In genomic region chr2:84919885-84920580, GRCh38 we compare ENCODE assay signal across 8 cellular contexts. TPM values are rescaled to one million over a fixed set of nuclear protein-coding genes. Genes with fewer than 3 reads are reported as not detected.
A peak's percentile ranks its signal among the peaks of the same experiment; 100 is the strongest.
DNase-seq lines count a peak whose midpoint lies in the region; ATAC-seq and TF ChIP-seq lines count a peak whose summit lies in the region.

No MANE protein-coding gene starts in this region.

- H3K27ac Mint-ChIP-seq in activated T-cell treated with anti-CD3 and anti-CD28 coated beads, Interleukin-2, amount 50 U/mL, for 72 hours: peak overlapping the region; percentile 95

- H3K9me3 Mint-ChIP-seq in activated T-cell treated with anti-CD3 and anti-CD28 coated beads, Interleukin-2, amount 50 U/mL, for 72 hours: peaks cover 0 to 2% of the 10 kb centered on the region in 2 donors

- H3K4me1 ChIP-seq in HUES6 (ENCODE audit: control insufficient read depth, insufficient read depth, low read length) (peaks cover 12% of the 10 kb centered on the region; the same call in 1 of the 2 replicates), gastrocnemius medialis (peaks cover 6 to 7% of the 10 kb centered on the region in 2 donors)

- intact Hi-C loops in gastrocnemius medialis (cut with DNase I; ENCODE audit: low total_unique reads): no loop called here

- H3K4me1 Mint-ChIP-seq in activated T-cell treated with anti-CD3 and anti-CD28 coated beads, Interleukin-2, amount 50 U/mL, for 72 hours (ENCODE audit: low read depth): peaks cover 60% of the 10 kb centered on the region

- TF ChIP-seq CTCF in gastrocnemius medialis (IDR thresholded peaks at IDR 0.05 in 4 of 5, conservative IDR thresholded peaks at IDR 0.05 in 1 of 5) (no peak), GM13977 (IDR thresholded peaks at IDR 0.05; ENCODE audit: extremely low read depth, insufficient read depth, missing control alignments) (no peak)

- no peak overlapping the region for H3K9ac ChIP-seq in HUES6 (ENCODE audit: low read length)

- no peaks in the 10 kb centered on the region for H3K27me3 Mint-ChIP-seq in activated T-cell treated with anti-CD3 and anti-CD28 coated beads, Interleukin-2, amount 50 U/mL, for 72 hours (ENCODE audit: low read depth)

- H3K36me3 ChIP-seq in HUES6 (ENCODE audit: control insufficient read depth, insufficient read depth, low read length) (no peaks in the 10 kb centered on the region), gastrocnemius medialis (no peaks in the 10 kb centered on the region)

- H3K4me3 ChIP-seq in GM08714 (ENCODE audit: low read length) (peak overlapping the region; percentile 23; the same call in 1 of the 2 replicates), HUES6 (ENCODE audit: low read depth, low read length) (no peak overlapping the region), gastrocnemius medialis (peak overlapping the region in 1 of 4 donors; percentile 3)

- H3K9me3 ChIP-seq in HUES6 (ENCODE audit: control insufficient read depth, insufficient read depth, low read depth, low read length): no peaks in the 10 kb centered on the region
- no peaks in the 10 kb centered on the region for H3K9me3 ChIP-seq in gastrocnemius medialis

- peaks cover 0 to 2% of the 10 kb centered on the region in 2 donors for H3K36me3 Mint-ChIP-seq in activated T-cell treated with anti-CD3 and anti-CD28 coated beads, Interleukin-2, amount 50 U/mL, for 72 hours (ENCODE audit: insufficient read depth in 2 of 2)

- H3K27ac ChIP-seq in HUES6 (ENCODE audit: low read depth, low read length) (peak overlapping the region; percentile 17; the same call in 1 of the 2 replicates), gastrocnemius medialis (peak overlapping the region; percentile 63 to 82 (median 79))

- in situ Hi-C loops in gastrocnemius medialis (cut with MboI; ENCODE audit: low sequenced_read_pairs in 4 of 4): loop anchor here in 1 of 4 donors (25.0 kb wide), 1 partner anchor 342 kb away; no protein-coding TSS in a partner anchor
- in situ Hi-C loops in GM13977 (cut with MboI; ENCODE audit: low pct_unique_long_range_greater_than_20kb, low sequenced_read_pairs, unreplicated experiment): loop anchor here (25.0 kb wide), 1 partner anchor 367 kb away; no protein-coding TSS in a partner anchor

- peak; percentile 10 to 21 for TF ChIP-seq POLR2A in gastrocnemius medialis (IDR thresholded peaks at IDR 0.05)

- ATAC-seq in GM21529 (IDR thresholded peaks at IDR 0.05; ENCODE audit: unreplicated experiment): peak; percentile 51
- peak; percentile 79 to 83 for ATAC-seq in activated T-cell treated with anti-CD3 and anti-CD28 coated beads, Interleukin-2, amount 50 U/mL, for 72 hours (replicated peaks in 1 of 2)
- peak; percentile 86 to 94 for ATAC-seq in gastrocnemius medialis

- H3K27me3 ChIP-seq in HUES6 (ENCODE audit: control insufficient read depth, insufficient read depth, low read length) (no peaks in the 10 kb centered on the region), gastrocnemius medialis (no peaks in the 10 kb centered on the region)

- H3K4me3 Mint-ChIP-seq in activated T-cell treated with anti-CD3 and anti-CD28 coated beads, Interleukin-2, amount 50 U/mL, for 72 hours: peak overlapping the region; percentile 36 to 79

- DNase-seq in activated T-cell treated with anti-CD3 and anti-CD28 coated beads, Interleukin-2, amount 50 U/mL, for 72 hours: peak; percentile 71 to 80
- DNase-seq in glomerular endothelial cell (ENCODE audit: extremely low read depth, low read depth, low spot score): peak; percentile 93
- peak in 1 of 2 donors; percentile 51 for DNase-seq in gastrocnemius medialis
- DNase-seq in NCI-H524 treated with DMSO at 0.1 percent for 48 hours (lab: John Stamatoyannopoulos, UW): no peak
- no peak for DNase-seq in GM13977 (ENCODE audit: low spot score)

RNA-seq across cellular contexts. Expression of gene TMSB10, which starts 14.6 kb away (rescaled TPM):
- 1,000 to 10,000 TPM in 1 of 2 donors, 100 to 1,000 TPM in 1; 884 to 1,078 TPM for total RNA-seq in activated T-cell treated with anti-CD3 and anti-CD28 coated beads, Interleukin-2, amount 50 U/mL, for 72 hours
- total RNA-seq in glomerular endothelial cell: 8,984 and 9,445 TPM in 2 replicates
- total RNA-seq in gastrocnemius medialis: 100 to 1,000 TPM; 329 to 954 (median 486) TPM

RNA-seq across cellular contexts. Expression of gene TRABD2A, which starts 39.1 kb away (rescaled TPM):
- total RNA-seq in activated T-cell treated with anti-CD3 and anti-CD28 coated beads, Interleukin-2, amount 50 U/mL, for 72 hours: 10 to 100 TPM; 35.1 to 39.4 TPM
- total RNA-seq in glomerular endothelial cell (1.3 and 4.5 TPM in 2 replicates), gastrocnemius medialis (under 1 TPM; 0.27 to 0.97 (median 0.64) TPM)

RNA-seq across cellular contexts. Expression of gene KCMF1, which starts 50.9 kb away (rescaled TPM):
- 100 to 1,000 TPM; 115 to 139 TPM for total RNA-seq in activated T-cell treated with anti-CD3 and anti-CD28 coated beads, Interleukin-2, amount 50 U/mL, for 72 hours
- total RNA-seq in glomerular endothelial cell: 44.8 and 54.3 TPM in 2 replicates
- total RNA-seq in gastrocnemius medialis: 100 to 1,000 TPM; 158 to 178 (median 165) TPM

Comparison
In these comparisons a context has a peak if more than half of its experiments do, and no peak if none do; other contexts are left out.
1. DNase-seq: peak in activated T-cell treated with anti-CD3 and anti-CD28 coated beads, Interleukin-2, amount 50 U/mL, for 72 hours (2 of 2) and glomerular endothelial cell (single experiment); none in NCI-H524 treated with DMSO at 0.1 percent for 48 hours (single experiment) and GM13977 (single experiment).
2. Peak in every context shown above with its lines, with median percentiles within 50 percentile points of each other: ATAC-seq.